In the genomic region with DNA sequence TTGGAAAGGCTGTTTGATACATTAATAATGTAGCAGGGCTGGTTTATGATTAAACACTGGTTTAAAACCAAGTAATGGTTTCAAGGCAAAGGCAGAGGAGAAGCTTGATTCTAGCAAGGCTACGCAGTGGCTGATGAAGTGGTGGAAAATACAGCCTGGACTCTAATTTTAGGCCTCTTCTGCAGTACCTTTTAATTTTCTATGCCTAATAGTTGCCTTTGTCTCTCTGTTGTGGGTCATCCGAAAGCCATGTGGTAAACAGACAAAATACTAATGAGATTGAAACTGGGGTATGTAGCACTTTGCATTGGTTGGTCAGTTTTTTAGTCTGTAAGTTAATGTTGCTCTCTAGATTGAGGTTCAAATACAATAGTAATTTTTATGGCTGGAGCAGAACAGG, we compare ENCODE assay signal across 1 cellular context.
TF ChIP-seq lines count a peak whose summit lies in the region.

No MANE protein-coding gene starts in this region.

TF ChIP-seq in GM12878, 131 proteins besides CTCF, POLR2A, EP300 and RAD21 (continues in another document):
- peak; percentile 83; the same call in 1 of the 2 replicates for TF ChIP-seq ZNF217 (IDR thresholded peaks at IDR 0.05)
- TF ChIP-seq DPF2 (IDR thresholded peaks at IDR 0.05) = peak; percentile 67
- TF ChIP-seq HDGF (IDR thresholded peaks at IDR 0.05) = no peak
- TF ChIP-seq SUZ12 (IDR thresholded peaks at IDR 0.05; ENCODE audit: unreplicated experiment) = no peak
- no peak for TF ChIP-seq CBX3 (IDR thresholded peaks at IDR 0.05; ENCODE audit: borderline replicate concordance, low read depth)
- no peak for TF ChIP-seq ZSCAN29 (IDR thresholded peaks at IDR 0.05)
- no peak for TF ChIP-seq E2F8 (IDR thresholded peaks at IDR 0.05; ENCODE audit: low read depth, partially characterized antibody)
- TF ChIP-seq POLR2AphosphoS5 (IDR thresholded peaks at IDR 0.05; ENCODE audit: low read length) = no peak
- TF ChIP-seq, protein P1, sequence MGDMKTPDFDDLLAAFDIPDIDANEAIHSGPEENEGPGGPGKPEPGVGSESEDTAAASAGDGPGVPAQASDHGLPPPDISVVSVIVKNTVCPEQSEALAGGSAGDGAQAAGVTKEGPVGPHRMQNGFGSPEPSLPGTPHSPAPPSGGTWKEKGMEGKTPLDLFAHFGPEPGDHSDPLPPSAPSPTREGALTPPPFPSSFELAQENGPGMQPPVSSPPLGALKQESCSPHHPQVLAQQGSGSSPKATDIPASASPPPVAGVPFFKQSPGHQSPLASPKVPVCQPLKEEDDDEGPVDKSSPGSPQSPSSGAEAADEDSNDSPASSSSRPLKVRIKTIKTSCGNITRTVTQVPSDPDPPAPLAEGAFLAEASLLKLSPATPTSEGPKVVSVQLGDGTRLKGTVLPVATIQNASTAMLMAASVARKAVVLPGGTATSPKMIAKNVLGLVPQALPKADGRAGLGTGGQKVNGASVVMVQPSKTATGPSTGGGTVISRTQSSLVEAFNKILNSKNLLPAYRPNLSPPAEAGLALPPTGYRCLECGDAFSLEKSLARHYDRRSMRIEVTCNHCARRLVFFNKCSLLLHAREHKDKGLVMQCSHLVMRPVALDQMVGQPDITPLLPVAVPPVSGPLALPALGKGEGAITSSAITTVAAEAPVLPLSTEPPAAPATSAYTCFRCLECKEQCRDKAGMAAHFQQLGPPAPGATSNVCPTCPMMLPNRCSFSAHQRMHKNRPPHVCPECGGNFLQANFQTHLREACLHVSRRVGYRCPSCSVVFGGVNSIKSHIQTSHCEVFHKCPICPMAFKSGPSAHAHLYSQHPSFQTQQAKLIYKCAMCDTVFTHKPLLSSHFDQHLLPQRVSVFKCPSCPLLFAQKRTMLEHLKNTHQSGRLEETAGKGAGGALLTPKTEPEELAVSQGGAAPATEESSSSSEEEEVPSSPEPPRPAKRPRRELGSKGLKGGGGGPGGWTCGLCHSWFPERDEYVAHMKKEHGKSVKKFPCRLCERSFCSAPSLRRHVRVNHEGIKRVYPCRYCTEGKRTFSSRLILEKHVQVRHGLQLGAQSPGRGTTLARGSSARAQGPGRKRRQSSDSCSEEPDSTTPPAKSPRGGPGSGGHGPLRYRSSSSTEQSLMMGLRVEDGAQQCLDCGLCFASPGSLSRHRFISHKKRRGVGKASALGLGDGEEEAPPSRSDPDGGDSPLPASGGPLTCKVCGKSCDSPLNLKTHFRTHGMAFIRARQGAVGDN (IDR thresholded peaks at IDR 0.05) = no peak
- TF ChIP-seq EZH2 (IDR thresholded peaks at IDR 0.05; ENCODE audit: borderline replicate concordance, control insufficient read depth, low read depth, low read length) = no peak
- TF ChIP-seq, protein P2, sequence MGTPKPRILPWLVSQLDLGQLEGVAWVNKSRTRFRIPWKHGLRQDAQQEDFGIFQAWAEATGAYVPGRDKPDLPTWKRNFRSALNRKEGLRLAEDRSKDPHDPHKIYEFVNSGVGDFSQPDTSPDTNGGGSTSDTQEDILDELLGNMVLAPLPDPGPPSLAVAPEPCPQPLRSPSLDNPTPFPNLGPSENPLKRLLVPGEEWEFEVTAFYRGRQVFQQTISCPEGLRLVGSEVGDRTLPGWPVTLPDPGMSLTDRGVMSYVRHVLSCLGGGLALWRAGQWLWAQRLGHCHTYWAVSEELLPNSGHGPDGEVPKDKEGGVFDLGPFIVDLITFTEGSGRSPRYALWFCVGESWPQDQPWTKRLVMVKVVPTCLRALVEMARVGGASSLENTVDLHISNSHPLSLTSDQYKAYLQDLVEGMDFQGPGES (IDR thresholded peaks at IDR 0.05) = no peak
- TF ChIP-seq SIN3A (IDR thresholded peaks at IDR 0.05; ENCODE audit: low read depth, low read length) = no peak
- no peak for TF ChIP-seq SUPT20H (IDR thresholded peaks at IDR 0.05; ENCODE audit: borderline replicate concordance, control insufficient read depth, low read depth, low read length)
- no peak for TF ChIP-seq PKNOX1 (IDR thresholded peaks at IDR 0.05)
- TF ChIP-seq ZNF622 (IDR thresholded peaks at IDR 0.05) = no peak
- TF ChIP-seq, protein P3, sequence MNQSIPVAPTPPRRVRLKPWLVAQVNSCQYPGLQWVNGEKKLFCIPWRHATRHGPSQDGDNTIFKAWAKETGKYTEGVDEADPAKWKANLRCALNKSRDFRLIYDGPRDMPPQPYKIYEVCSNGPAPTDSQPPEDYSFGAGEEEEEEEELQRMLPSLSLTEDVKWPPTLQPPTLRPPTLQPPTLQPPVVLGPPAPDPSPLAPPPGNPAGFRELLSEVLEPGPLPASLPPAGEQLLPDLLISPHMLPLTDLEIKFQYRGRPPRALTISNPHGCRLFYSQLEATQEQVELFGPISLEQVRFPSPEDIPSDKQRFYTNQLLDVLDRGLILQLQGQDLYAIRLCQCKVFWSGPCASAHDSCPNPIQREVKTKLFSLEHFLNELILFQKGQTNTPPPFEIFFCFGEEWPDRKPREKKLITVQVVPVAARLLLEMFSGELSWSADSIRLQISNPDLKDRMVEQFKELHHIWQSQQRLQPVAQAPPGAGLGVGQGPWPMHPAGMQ (IDR thresholded peaks at IDR 0.05; ENCODE audit: borderline replicate concordance) = no peak
- TF ChIP-seq SMAD1 (IDR thresholded peaks at IDR 0.05; ENCODE audit: low read depth, partially characterized antibody) = no peak
- TF ChIP-seq SREBF1 (IDR thresholded peaks at IDR 0.05; ENCODE audit: low read length) = no peak
- no peak for TF ChIP-seq TCF7 (IDR thresholded peaks at IDR 0.05; ENCODE audit: borderline replicate concordance)
- no peak for TF ChIP-seq CREM (IDR thresholded peaks at IDR 0.05; ENCODE audit: low read depth)
- TF ChIP-seq, protein P4, sequence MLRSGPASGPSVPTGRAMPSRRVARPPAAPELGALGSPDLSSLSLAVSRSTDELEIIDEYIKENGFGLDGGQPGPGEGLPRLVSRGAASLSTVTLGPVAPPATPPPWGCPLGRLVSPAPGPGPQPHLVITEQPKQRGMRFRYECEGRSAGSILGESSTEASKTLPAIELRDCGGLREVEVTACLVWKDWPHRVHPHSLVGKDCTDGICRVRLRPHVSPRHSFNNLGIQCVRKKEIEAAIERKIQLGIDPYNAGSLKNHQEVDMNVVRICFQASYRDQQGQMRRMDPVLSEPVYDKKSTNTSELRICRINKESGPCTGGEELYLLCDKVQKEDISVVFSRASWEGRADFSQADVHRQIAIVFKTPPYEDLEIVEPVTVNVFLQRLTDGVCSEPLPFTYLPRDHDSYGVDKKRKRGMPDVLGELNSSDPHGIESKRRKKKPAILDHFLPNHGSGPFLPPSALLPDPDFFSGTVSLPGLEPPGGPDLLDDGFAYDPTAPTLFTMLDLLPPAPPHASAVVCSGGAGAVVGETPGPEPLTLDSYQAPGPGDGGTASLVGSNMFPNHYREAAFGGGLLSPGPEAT (IDR thresholded peaks at IDR 0.05; ENCODE audit: low read depth) = peak; percentile 66; the same call in 1 of the 2 replicates
- TF ChIP-seq POLR2AphosphoS2 (IDR thresholded peaks at IDR 0.05; ENCODE audit: low read depth, low read length) = no peak
- 0 out of 2 replicates have a peak, but pooled peaks have one; percentile 22 for TF ChIP-seq ZNF24 (IDR thresholded peaks at IDR 0.05)
- TF ChIP-seq ATF2 (IDR thresholded peaks at IDR 0.05; ENCODE audit: low read length) = no peak
- TF ChIP-seq, protein P5, sequence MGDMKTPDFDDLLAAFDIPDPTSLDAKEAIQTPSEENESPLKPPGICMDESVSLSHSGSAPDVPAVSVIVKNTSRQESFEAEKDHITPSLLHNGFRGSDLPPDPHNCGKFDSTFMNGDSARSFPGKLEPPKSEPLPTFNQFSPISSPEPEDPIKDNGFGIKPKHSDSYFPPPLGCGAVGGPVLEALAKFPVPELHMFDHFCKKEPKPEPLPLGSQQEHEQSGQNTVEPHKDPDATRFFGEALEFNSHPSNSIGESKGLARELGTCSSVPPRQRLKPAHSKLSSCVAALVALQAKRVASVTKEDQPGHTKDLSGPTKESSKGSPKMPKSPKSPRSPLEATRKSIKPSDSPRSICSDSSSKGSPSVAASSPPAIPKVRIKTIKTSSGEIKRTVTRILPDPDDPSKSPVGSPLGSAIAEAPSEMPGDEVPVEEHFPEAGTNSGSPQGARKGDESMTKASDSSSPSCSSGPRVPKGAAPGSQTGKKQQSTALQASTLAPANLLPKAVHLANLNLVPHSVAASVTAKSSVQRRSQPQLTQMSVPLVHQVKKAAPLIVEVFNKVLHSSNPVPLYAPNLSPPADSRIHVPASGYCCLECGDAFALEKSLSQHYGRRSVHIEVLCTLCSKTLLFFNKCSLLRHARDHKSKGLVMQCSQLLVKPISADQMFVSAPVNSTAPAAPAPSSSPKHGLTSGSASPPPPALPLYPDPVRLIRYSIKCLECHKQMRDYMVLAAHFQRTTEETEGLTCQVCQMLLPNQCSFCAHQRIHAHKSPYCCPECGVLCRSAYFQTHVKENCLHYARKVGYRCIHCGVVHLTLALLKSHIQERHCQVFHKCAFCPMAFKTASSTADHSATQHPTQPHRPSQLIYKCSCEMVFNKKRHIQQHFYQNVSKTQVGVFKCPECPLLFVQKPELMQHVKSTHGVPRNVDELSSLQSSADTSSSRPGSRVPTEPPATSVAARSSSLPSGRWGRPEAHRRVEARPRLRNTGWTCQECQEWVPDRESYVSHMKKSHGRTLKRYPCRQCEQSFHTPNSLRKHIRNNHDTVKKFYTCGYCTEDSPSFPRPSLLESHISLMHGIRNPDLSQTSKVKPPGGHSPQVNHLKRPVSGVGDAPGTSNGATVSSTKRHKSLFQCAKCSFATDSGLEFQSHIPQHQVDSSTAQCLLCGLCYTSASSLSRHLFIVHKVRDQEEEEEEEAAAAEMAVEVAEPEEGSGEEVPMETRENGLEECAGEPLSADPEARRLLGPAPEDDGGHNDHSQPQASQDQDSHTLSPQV (IDR thresholded peaks at IDR 0.05) = no peak
- TF ChIP-seq PRDM15 (CRISPR knock-in tag; IDR thresholded peaks at IDR 0.05) = no peak
- TF ChIP-seq SRF (IDR thresholded peaks at IDR 0.05; ENCODE audit: low read depth in 2 of 2, low read length in 2 of 2) = no peak
- no peak for TF ChIP-seq SPI1 (IDR thresholded peaks at IDR 0.05; ENCODE audit: borderline replicate concordance, insufficient read depth, low read depth, low read length)
- 0 out of 2 replicates have a peak, but pooled peaks have one; percentile 36 for TF ChIP-seq NBN (IDR thresholded peaks at IDR 0.05)
- TF ChIP-seq USF2 (IDR thresholded peaks at IDR 0.05; ENCODE audit: borderline replicate concordance, low read depth, low read length) = no peak
- no peak for TF ChIP-seq ESRRA (IDR thresholded peaks at IDR 0.05; ENCODE audit: low read length)
